8 cellular contexts compared by ENCODE assay signal in the genomic region with DNA sequence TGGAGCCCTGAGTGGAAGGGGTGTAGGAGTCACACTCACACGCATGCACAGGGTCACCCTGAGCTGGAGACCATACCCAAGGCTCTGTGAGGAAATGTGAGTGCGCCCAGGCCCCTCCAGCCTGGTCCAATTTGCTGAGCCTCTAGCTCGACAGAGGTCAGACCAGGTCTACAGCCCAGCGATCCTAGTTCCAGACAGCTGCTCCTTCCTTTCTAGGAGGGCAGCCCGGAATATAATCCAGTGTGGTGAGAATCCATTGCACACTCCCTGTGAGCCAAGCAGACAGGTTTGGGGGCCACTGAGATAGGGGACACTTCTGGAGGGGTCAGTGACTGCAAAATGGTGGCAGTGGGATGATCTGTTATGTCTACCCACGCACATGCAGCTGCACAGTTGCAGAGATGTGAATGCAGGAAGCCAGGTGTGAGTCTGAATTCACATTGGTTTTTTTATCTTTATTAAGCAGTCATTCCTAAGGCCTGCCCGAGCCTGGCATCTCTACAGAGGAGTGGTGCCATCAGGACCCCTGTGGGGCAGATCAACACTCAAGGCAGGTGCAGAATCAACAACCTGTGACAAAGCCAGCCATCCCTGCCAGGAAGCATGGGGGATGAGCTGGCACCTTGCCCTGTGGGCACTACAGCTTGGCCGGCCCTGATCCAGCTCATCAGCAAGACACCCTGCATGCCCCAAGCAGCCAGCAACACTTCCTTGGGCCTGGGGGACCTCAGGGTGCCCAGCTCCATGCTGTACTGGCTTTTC. TPM values are rescaled to one million over a fixed set of nuclear protein-coding genes. Genes with fewer than 3 reads are reported as not detected.
DNase-seq lines count a peak whose midpoint lies in the region; ATAC-seq and TF ChIP-seq lines count a peak whose summit lies in the region.

Gene GPR148, plus strand, starts transcription at position 522 of the 762 bp plus-strand sequence. Its CDS starts 82 bp downstream, at position 604.

- H3K18ac ChIP-seq in trophoblast cell (ENCODE audit: low read length), result no peak within 1 kb of the TSS

- peak within 1 kb of the TSS; percentile 1 for H2AFZ ChIP-seq in trophoblast cell (ENCODE audit: insufficient read depth, low read length, poor library complexity)

- H3K4me1 ChIP-seq in ES-I3 (ENCODE audit: insufficient read depth, low read length), result peaks cover 6% of the 10 kb centered on the region; the same call in 1 of the 2 replicates
- peaks cover 8% of the 10 kb centered on the region for H3K4me1 ChIP-seq in colonic mucosa
- H3K4me1 ChIP-seq in trophoblast cell (ENCODE audit: control insufficient read depth in 1 of 2, insufficient read depth in 2 of 2, low read length in 2 of 2), result peaks cover 5 to 11% of the 10 kb centered on the region in 2 experiments

- H3K9me3 Mint-ChIP-seq in HFFc6, result peaks cover 5% of the 10 kb centered on the region

- DNase-seq in NCI-H2171 treated with DMSO at 0.1 percent for 48 hours (lab: John Stamatoyannopoulos, UW) (peak; percentile 67), colonic mucosa (no peak), trophoblast cell (no peak), left lobe of liver (ENCODE audit: low spot score) (no peak), HFFc6 (no peak)

- no peak within 1 kb of the TSS for H4K91ac ChIP-seq in trophoblast cell (ENCODE audit: low read depth, low read length)

- no peaks in the 10 kb centered on the region for H3K27me3 Mint-ChIP-seq in HFFc6 (ENCODE audit: insufficient read depth)

- no peak for TF ChIP-seq CTCF in colonic mucosa (IDR thresholded peaks at IDR 0.05)
- no peak for TF ChIP-seq CTCF in HFFc6 (IDR thresholded peaks at IDR 0.05)

- no peak within 1 kb of the TSS for H3K4me3 Mint-ChIP-seq in HFFc6

- H3K4me1 Mint-ChIP-seq in HFFc6 (ENCODE audit: low read depth), result no peaks in the 10 kb centered on the region

- H3K36me3 ChIP-seq in ES-I3 (ENCODE audit: insufficient read depth, low read length), result no peaks in the 10 kb centered on the region
- no peaks in the 10 kb centered on the region for H3K36me3 ChIP-seq in colonic mucosa
- H3K36me3 ChIP-seq in trophoblast cell (ENCODE audit: control insufficient read depth in 1 of 2, insufficient read depth in 2 of 2, low read length in 2 of 2), result no peaks in the 10 kb centered on the region

- no peak within 1 kb of the TSS for H2BK5ac ChIP-seq in trophoblast cell (ENCODE audit: low read depth, low read length, poor library complexity)

- H4K12ac ChIP-seq in trophoblast cell (ENCODE audit: low read depth, low read length), result no peak within 1 kb of the TSS

- H3K79me1 ChIP-seq in trophoblast cell (ENCODE audit: low read length), result no peaks in the 10 kb centered on the region

- no peaks in the 10 kb centered on the region for H3K79me2 ChIP-seq in trophoblast cell (ENCODE audit: control insufficient read depth, insufficient read depth, low read length, poor library complexity)

- peak within 1 kb of the TSS; percentile 67 for H3K4me2 ChIP-seq in trophoblast cell (ENCODE audit: low read length)

- H3K4me3 ChIP-seq in colonic mucosa, result peak within 1 kb of the TSS; percentile 33
- no peak within 1 kb of the TSS for H3K4me3 ChIP-seq in trophoblast cell (ENCODE audit: low read depth, low read length)

- ATAC-seq in left lobe of liver (no peak), GM18502 (IDR thresholded peaks at IDR 0.05; ENCODE audit: poor library complexity, unreplicated experiment) (no peak), GM21381 (IDR thresholded peaks at IDR 0.05; ENCODE audit: unreplicated experiment) (no peak)

- peak within 1 kb of the TSS; percentile 67 for H3K9ac ChIP-seq in ES-I3 (ENCODE audit: low read depth, low read length)
- H3K9ac ChIP-seq in colonic mucosa (ENCODE audit: low read depth in 2 of 2, low read length in 2 of 2), result peak within 1 kb of the TSS in 1 of 2 donors; percentile 20
- no peak within 1 kb of the TSS for H3K9ac ChIP-seq in trophoblast cell (ENCODE audit: low read length)

- H3K9me3 ChIP-seq in ES-I3 (ENCODE audit: control insufficient read depth, insufficient read depth, low read length) (no peaks in the 10 kb centered on the region), colonic mucosa (no peaks in the 10 kb centered on the region), trophoblast cell (ENCODE audit: insufficient read depth, low read depth, low read length) (peaks cover 4% of the 10 kb centered on the region)

- H2AK5ac ChIP-seq in trophoblast cell (ENCODE audit: low read length), result no peak within 1 kb of the TSS

- H2BK12ac ChIP-seq in trophoblast cell (ENCODE audit: low read length), result no peak within 1 kb of the TSS

- H2BK120ac ChIP-seq in trophoblast cell (ENCODE audit: insufficient read depth, low read length, poor library complexity), result no peak within 1 kb of the TSS

- H3K14ac ChIP-seq in trophoblast cell (ENCODE audit: low read length), result no peak within 1 kb of the TSS

- no peak within 1 kb of the TSS for H3K23ac ChIP-seq in trophoblast cell (ENCODE audit: low read length)

- H3K27ac ChIP-seq in colonic mucosa (peak within 1 kb of the TSS; percentile 40), trophoblast cell (ENCODE audit: low read depth, low read length) (no peak within 1 kb of the TSS)

- no peak within 1 kb of the TSS for H3K27ac Mint-ChIP-seq in HFFc6

- H3K27me3 ChIP-seq in colonic mucosa, result no peaks in the 10 kb centered on the region
- H3K27me3 ChIP-seq in trophoblast cell (ENCODE audit: insufficient read depth, low read length), result peaks cover 7% of the 10 kb centered on the region

- no peak within 1 kb of the TSS for H3K4ac ChIP-seq in trophoblast cell (ENCODE audit: low read depth, low read length)

- no CpG with 5 or more reads among the region's 8 CpGs for WGBS in trophoblast cell (ENCODE audit: extremely low coverage, insufficient coverage, insufficient read length)

- peaks cover 4% of the 10 kb centered on the region; the same call in 1 of the 2 replicates for H3K36me3 Mint-ChIP-seq in HFFc6 (ENCODE audit: low read depth)

- no peak within 1 kb of the TSS for H4K8ac ChIP-seq in trophoblast cell (ENCODE audit: low read depth, low read length)

- intact Hi-C loops in colonic mucosa (cut with DNase I), result no loop called here

RNA-seq across cellular contexts. Expression of gene GPR148, which starts in this region (rescaled TPM):
- total RNA-seq in colonic mucosa, result not detected
- not detected in 2 replicates for polyA plus RNA-seq in trophoblast cell (2013)
- total RNA-seq in left lobe of liver, result not detected
- total RNA-seq in HFFc6 (2021; fragmentation: NEBNext Ultra II Directional; extraction: Animal tissue kit (Norgen Biotek cat#: 25700)), result not detected
